19 cellular contexts compared by ENCODE assay signal in genomic region chr12:93908264-93908663, GRCh38.
DNase-seq lines count a peak whose midpoint lies in the region; ATAC-seq, FAIRE-seq and TF ChIP-seq lines count a peak whose summit lies in the region.
"Had no signal": no experiment of that assay in that cellular context is flagged by ENCODE, and none has a peak within 500 bp of the region (broad histone marks: within the 10 kb centered on the region; RNA-seq: fewer than 3 reads in every experiment).

No MANE protein-coding gene starts in this region.

- no peak for TF ChIP-seq EP300 in A549 (IDR thresholded peaks at IDR 0.05)
- no peak for TF ChIP-seq EP300 in GM12878 (IDR thresholded peaks at IDR 0.05; ENCODE audit: borderline replicate concordance in 1 of 2, control insufficient read depth in 1 of 2, low read depth in 2 of 2, low read length in 2 of 2)

- TF ChIP-seq RAD21 in A549 (conservative IDR thresholded peaks at IDR 0.05 in 1 of 2, IDR thresholded peaks at IDR 0.05 in 1 of 2) (no peak), GM12878 (IDR thresholded peaks at IDR 0.05; ENCODE audit: insufficient read depth, low read depth, low read length) (no peak)

- FAIRE-seq in A549 (lab: Jason Lieb, UNC) (no peak), GM12878 (lab: Jason Lieb, UNC) (no peak)
- FAIRE-seq: D721Med, GM12891, GM18507 had no signal

- SMC1A ChIA-PET in GM12878 (lab: Charles Lee; ENCODE audit: uncharacterized antibody, unreplicated experiment), result no interaction called here

- ATAC-seq in A549 (no peak), GM12878 (no peak)
- ATAC-seq: HCT116 had no signal

- H3K27ac ChIP-seq in A549 (no peak overlapping the region; a peak in 1 of 6 replicates), GM23248 (peak overlapping the region; percentile 41), GM12878 (ENCODE audit: control insufficient read depth, insufficient read depth) (no peak overlapping the region), epithelial cell of prostate (peak overlapping the region; percentile 16)
- H3K27ac ChIP-seq: BLaER1 treated with 17β-estradiol and CSF1 and Interleukin-3, amounts not matched to agents 10 nM and 100 nM had no signal

- no peak overlapping the region for H2AFZ ChIP-seq in GM23248
- H2AFZ ChIP-seq in GM12878 (ENCODE audit: control insufficient read depth, low read depth, low read length), result no peak overlapping the region

- H3K4me2 ChIP-seq in A549, result peak overlapping the region; percentile 15; the same call in 1 of the 3 replicates
- no peak overlapping the region for H3K4me2 ChIP-seq in GM23248 (ENCODE audit: unreplicated experiment)
- H3K4me2 ChIP-seq in GM12878 (ENCODE audit: control insufficient read depth, insufficient read depth), result no peak overlapping the region
- H3K4me2 ChIP-seq: BLaER1 treated with 17β-estradiol and CSF1 and Interleukin-3, amounts not matched to agents 10 nM and 100 nM had no signal

- H3K79me2 ChIP-seq in GM23248 (ENCODE audit: insufficient read depth) (no peaks in the 10 kb centered on the region), GM12878 (ENCODE audit: control insufficient read depth, insufficient read depth, low read length) (no peaks in the 10 kb centered on the region)

- no peak overlapping the region for H3K9ac ChIP-seq in GM23248
- H3K9ac ChIP-seq in GM12878 (ENCODE audit: control insufficient read depth, insufficient read depth, low read length), result no peak overlapping the region
- H3K9ac ChIP-seq: BLaER1 treated with 17β-estradiol and CSF1 and Interleukin-3, amounts not matched to agents 10 nM and 100 nM had no signal

- no peak for DNase-seq in A549 (ENCODE audit: low read depth in 1 of 2, low spot score in 1 of 2)
- no peak for DNase-seq in GM23248
- DNase-seq in GM12878 (ENCODE audit: low read depth, low spot score), result no peak
- no peak for DNase-seq in epithelial cell of prostate (ENCODE audit: low read depth, low spot score)
- no peak for DNase-seq in AG08396 (ENCODE audit: low spot score)
- DNase-seq in cerebellum (ENCODE audit: low spot score), result no peak
- DNase-seq: AML-193; BE2C; CD4-positive, alpha-beta T cell; CD8-positive, alpha-beta memory T cell; DMS 273 treated with DMSO at 0.1 percent for 48 hours; DMS79; GDM1; H9 had no signal

- H3K9me2 ChIP-seq in GM23248 (ENCODE audit: insufficient read depth), result no peaks in the 10 kb centered on the region

- H3F3A ChIP-seq in GM23248 (ENCODE audit: insufficient read depth), result peaks cover 22% of the 10 kb centered on the region

- 60% methylated on average over 2 of the region's 2 CpGs for WGBS in A549 (ENCODE audit: missing lambda C conversion rate)
- 97 to 99% methylated on average over 2 of the region's 2 CpGs for WGBS in GM23248 (ENCODE audit: low coverage in 1 of 2, low lambda C conversion rate in 2 of 2, missing lambda C conversion rate in 2 of 2), 2 experiments
- WGBS in GM12878 (ENCODE audit: insufficient coverage, insufficient replicate concordance, low lambda C conversion rate, missing lambda C conversion rate), result 48% methylated on average over 2 of the region's 2 CpGs

- H3K4me3 ChIP-seq in A549 (no peak overlapping the region), GM23248 (no peak overlapping the region), GM12878 (no peak overlapping the region)
- H3K4me3 ChIP-seq: BLaER1 treated with 17β-estradiol and CSF1 and Interleukin-3, amounts not matched to agents 10 nM and 100 nM had no signal

- RAD21 ChIA-PET in GM12878 (lab: Charles Lee; ENCODE audit: unreplicated experiment), result no interaction called here

- no peaks in the 10 kb centered on the region for H3K27me3 ChIP-seq in GM23248 (replicated peaks; ENCODE audit: insufficient read depth)
- H3K27me3 ChIP-seq in GM12878 (replicated peaks in 1 of 2; ENCODE audit: control insufficient read depth in 2 of 2, insufficient read depth in 2 of 2, low read length in 1 of 2), result no peaks in the 10 kb centered on the region
- H3K27me3 ChIP-seq: BE2C; BLaER1 treated with 17β-estradiol and CSF1 and Interleukin-3, amounts not matched to agents 10 nM and 100 nM had no signal

- H3K36me3 ChIP-seq in GM23248 (ENCODE audit: low read depth) (no peaks in the 10 kb centered on the region), GM12878 (ENCODE audit: control insufficient read depth in 2 of 2, insufficient read depth in 2 of 2, low read length in 1 of 2) (no peaks in the 10 kb centered on the region)
- H3K36me3 ChIP-seq: BE2C; BLaER1 treated with 17β-estradiol and CSF1 and Interleukin-3, amounts not matched to agents 10 nM and 100 nM had no signal

- H3K9me3 ChIP-seq in A549 (no peaks in the 10 kb centered on the region), GM23248 (ENCODE audit: low read depth) (no peaks in the 10 kb centered on the region), GM12878 (replicated peaks; ENCODE audit: control insufficient read depth, insufficient read depth, low read length) (no peaks in the 10 kb centered on the region)
- H3K9me3 ChIP-seq: BE2C had no signal

- POLR2A ChIA-PET in A549 (lab: Yijun Ruan, JAX) (no interaction called here), GM12878 (lab: Charles Lee) (no interaction called here)

- H3K4me1 ChIP-seq in A549, result 0 out of 3 replicates have a peak, but pooled peaks cover 4% of the 10 kb centered on the region
- H3K4me1 ChIP-seq in GM23248 (ENCODE audit: insufficient read depth), result peaks cover 34% of the 10 kb centered on the region
- H3K4me1 ChIP-seq in GM12878 (ENCODE audit: control insufficient read depth, insufficient read depth, low read length), result no peaks in the 10 kb centered on the region
- H3K4me1 ChIP-seq: BE2C had no signal

- TF ChIP-seq CTCF in A549 (IDR thresholded peaks at IDR 0.05), result no peak
- TF ChIP-seq CTCF in GM12878 (IDR thresholded peaks at IDR 0.05 in 2 of 3, conservative IDR thresholded peaks at IDR 0.05 in 1 of 3; ENCODE audit: control insufficient read depth in 2 of 3, extremely low read depth in 1 of 3, insufficient read depth in 1 of 3, low read depth in 3 of 3, low read length in 3 of 3), result no peak

- no TSS peak for BruUV-seq in GM12878 (replicated peaks; lab: Mats Ljungman, UMichigan)

- no peaks in the 10 kb centered on the region for H4K20me1 ChIP-seq in GM23248 (ENCODE audit: insufficient read depth)
- H4K20me1 ChIP-seq in GM12878 (ENCODE audit: control insufficient read depth, insufficient read depth), result no peaks in the 10 kb centered on the region
- H4K20me1 ChIP-seq: BLaER1 treated with 17β-estradiol and CSF1 and Interleukin-3, amounts not matched to agents 10 nM and 100 nM had no signal

- CTCF ChIA-PET in A549 (lab: Yijun Ruan, JAX), result no interaction called here
- CTCF ChIA-PET in GM12878 (lab: Yijun Ruan, JAX), result no interaction called here

- TF ChIP-seq POLR2A in A549 (IDR thresholded peaks at IDR 0.05; ENCODE audit: low read length) (no peak), GM12878 (IDR thresholded peaks at IDR 0.05; ENCODE audit: low read depth, low read length) (no peak)

- intact Hi-C loops in GM12878 (cut with micrococcal nuclease; ENCODE audit: unreplicated experiment), result no loop called here

- in situ Hi-C loops in GM23248 (cut with MboI), result no loop called here
- in situ Hi-C loops in GM12878 (cut with MboI), result no loop called here

TF ChIP-seq in A549, 52 proteins besides CTCF, POLR2A, EP300 and RAD21:
- no peak for TF ChIP-seq RCOR1 (IDR thresholded peaks at IDR 0.05; ENCODE audit: low read depth, low read length)
- no peak for TF ChIP-seq ZFP36 (IDR thresholded peaks at IDR 0.05; ENCODE audit: borderline replicate concordance, partially characterized antibody)
- TF ChIP-seq HEYL (CRISPR knock-in tag; IDR thresholded peaks at IDR 0.05), result no peak
- TF ChIP-seq HDAC2 (IDR thresholded peaks at IDR 0.05), result no peak
- no peak for TF ChIP-seq EHF (CRISPR knock-in tag; IDR thresholded peaks at IDR 0.05)
- TF ChIP-seq HES2 (IDR thresholded peaks at IDR 0.05), result no peak
- TF ChIP-seq RFX5 (IDR thresholded peaks at IDR 0.05), result no peak
- no peak for TF ChIP-seq ZSCAN20 (CRISPR knock-in tag; IDR thresholded peaks at IDR 0.05)
- TF ChIP-seq HOXB13 (CRISPR knock-in tag; IDR thresholded peaks at IDR 0.05; ENCODE audit: low read depth), result no peak
- TF ChIP-seq SREBF2 (IDR thresholded peaks at IDR 0.05), result no peak
- no peak for TF ChIP-seq NFE2L2 (conservative IDR thresholded peaks at IDR 0.05; ENCODE audit: low read length)
- TF ChIP-seq FOSL2 (IDR thresholded peaks at IDR 0.05), result no peak
- TF ChIP-seq FOSL2 (CRISPR knock-in tag; IDR thresholded peaks at IDR 0.05), result no peak
- TF ChIP-seq BHLHE40 (IDR thresholded peaks at IDR 0.05; ENCODE audit: low read depth, low read length), result no peak

TF ChIP-seq in GM12878, 131 proteins besides CTCF, POLR2A, EP300 and RAD21:
- TF ChIP-seq, protein P1, sequence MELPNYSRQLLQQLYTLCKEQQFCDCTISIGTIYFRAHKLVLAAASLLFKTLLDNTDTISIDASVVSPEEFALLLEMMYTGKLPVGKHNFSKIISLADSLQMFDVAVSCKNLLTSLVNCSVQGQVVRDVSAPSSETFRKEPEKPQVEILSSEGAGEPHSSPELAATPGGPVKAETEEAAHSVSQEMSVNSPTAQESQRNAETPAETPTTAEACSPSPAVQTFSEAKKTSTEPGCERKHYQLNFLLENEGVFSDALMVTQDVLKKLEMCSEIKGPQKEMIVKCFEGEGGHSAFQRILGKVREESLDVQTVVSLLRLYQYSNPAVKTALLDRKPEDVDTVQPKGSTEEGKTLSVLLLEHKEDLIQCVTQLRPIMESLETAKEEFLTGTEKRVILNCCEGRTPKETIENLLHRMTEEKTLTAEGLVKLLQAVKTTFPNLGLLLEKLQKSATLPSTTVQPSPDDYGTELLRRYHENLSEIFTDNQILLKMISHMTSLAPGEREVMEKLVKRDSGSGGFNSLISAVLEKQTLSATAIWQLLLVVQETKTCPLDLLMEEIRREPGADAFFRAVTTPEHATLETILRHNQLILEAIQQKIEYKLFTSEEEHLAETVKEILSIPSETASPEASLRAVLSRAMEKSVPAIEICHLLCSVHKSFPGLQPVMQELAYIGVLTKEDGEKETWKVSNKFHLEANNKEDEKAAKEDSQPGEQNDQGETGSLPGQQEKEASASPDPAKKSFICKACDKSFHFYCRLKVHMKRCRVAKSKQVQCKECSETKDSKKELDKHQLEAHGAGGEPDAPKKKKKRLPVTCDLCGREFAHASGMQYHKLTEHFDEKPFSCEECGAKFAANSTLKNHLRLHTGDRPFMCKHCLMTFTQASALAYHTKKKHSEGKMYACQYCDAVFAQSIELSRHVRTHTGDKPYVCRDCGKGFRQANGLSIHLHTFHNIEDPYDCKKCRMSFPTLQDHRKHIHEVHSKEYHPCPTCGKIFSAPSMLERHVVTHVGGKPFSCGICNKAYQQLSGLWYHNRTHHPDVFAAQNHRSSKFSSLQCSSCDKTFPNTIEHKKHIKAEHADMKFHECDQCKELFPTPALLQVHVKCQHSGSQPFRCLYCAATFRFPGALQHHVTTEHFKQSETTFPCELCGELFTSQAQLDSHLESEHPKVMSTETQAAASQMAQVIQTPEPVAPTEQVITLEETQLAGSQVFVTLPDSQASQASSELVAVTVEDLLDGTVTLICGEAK (IDR thresholded peaks at IDR 0.05; ENCODE audit: borderline replicate concordance), result peak; percentile 42
- no peak for TF ChIP-seq KLF5 (IDR thresholded peaks at IDR 0.05; ENCODE audit: partially characterized antibody)
TF ChIP-seq in GM12878: peak in this region for 1.

Comparison
In these comparisons a context has a peak if more than half of its experiments do, and no peak if none do; other contexts are left out.
1. H3K27ac ChIP-seq: peak in GM23248 (single experiment) and epithelial cell of prostate (single experiment); none in A549 (0 of 2) and GM12878 (single experiment).